In the genomic region with DNA sequence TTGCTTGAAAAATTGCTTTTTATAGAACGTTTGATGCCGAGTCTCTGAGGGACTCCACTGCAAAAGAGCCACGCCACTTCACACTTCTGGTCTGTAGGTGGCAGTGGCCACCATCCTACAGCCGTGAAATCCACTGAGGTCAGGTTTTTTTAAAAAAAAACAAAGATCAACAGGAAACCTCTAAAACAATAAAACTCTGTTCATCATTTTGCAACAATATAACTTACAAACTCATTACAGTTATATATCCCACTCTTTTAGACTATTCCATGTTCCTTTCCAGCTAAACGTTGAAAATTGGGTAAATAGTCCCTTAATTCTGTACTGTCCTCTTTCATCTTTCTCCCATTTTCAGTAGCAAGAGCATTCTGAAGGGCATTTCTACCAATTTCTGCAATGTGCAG, we compare ENCODE assay signal across 8 cellular contexts.
DNase-seq lines count a peak whose midpoint lies in the region; ATAC-seq and TF ChIP-seq lines count a peak whose summit lies in the region.

No MANE protein-coding gene starts in this region.

- CTCF ChIA-PET in MCF 10A (lab: Yijun Ruan, JAX) = interaction anchor here (0.5 to 11.6 kb wide), 59 partner anchors 9 to 1997 kb away, joined by 3 to 198 read pairs (median 4); no protein-coding TSS in a partner anchor

- H3K36me3 ChIP-seq in left lung = no peaks in the 10 kb centered on the region

- no peaks in the 10 kb centered on the region for H3K9me3 Mint-ChIP-seq in MCF 10A (ENCODE audit: unreplicated experiment)

- POLR2A ChIA-PET in MCF 10A (lab: Yijun Ruan, JAX) = interaction anchor here (0.9 kb wide), 1 partner anchor 14 kb away, joined by 3 read pairs; no protein-coding TSS in a partner anchor

- no peaks in the 10 kb centered on the region for H3K4me1 ChIP-seq in left lung

- peaks cover 13% of the 10 kb centered on the region for H3K4me1 Mint-ChIP-seq in MCF 10A (ENCODE audit: insufficient read depth, unreplicated experiment)

- BruUV-seq in MCF 10A (replicated peaks; lab: Mats Ljungman, UMichigan) = no TSS peak

- ATAC-seq in GM19397 (IDR thresholded peaks at IDR 0.05; ENCODE audit: unreplicated experiment) (peak; percentile 75), HG03520 (IDR thresholded peaks at IDR 0.05; ENCODE audit: unreplicated experiment) (peak; percentile 83), left lung (peak; percentile 83), HG02588 (IDR thresholded peaks at IDR 0.05; ENCODE audit: unreplicated experiment) (no peak)

- H3K27ac ChIP-seq in left lung = no peak overlapping the region

- H3K4me3 ChIP-seq in left lung = no peak overlapping the region

- H3K36me3 Mint-ChIP-seq in MCF 10A (ENCODE audit: insufficient read depth, unreplicated experiment) = no peaks in the 10 kb centered on the region

- no peaks in the 10 kb centered on the region for H3K27me3 ChIP-seq in left lung

- TF ChIP-seq CTCF in MCF 10A (IDR thresholded peaks at IDR 0.05; ENCODE audit: unreplicated experiment) = peak; percentile 100
- TF ChIP-seq CTCF in left lung (IDR thresholded peaks at IDR 0.05) = peak; percentile 65 to 74

- H3K27me3 Mint-ChIP-seq in MCF 10A (ENCODE audit: insufficient read depth, unreplicated experiment) = no peaks in the 10 kb centered on the region

- intact Hi-C loops in MCF 10A (cut with micrococcal nuclease) (loop anchor here (1.0 to 2.0 kb wide), 5 partner anchors 122 to 665 kb away; no protein-coding TSS in a partner anchor), left lung (cut with DNase I) (no loop called here)

- no peaks in the 10 kb centered on the region for H3K9me3 ChIP-seq in left lung

- DNase-seq in EH (ENCODE audit: low read depth) (peak; percentile 73), NCI-H82 (lab: John Stamatoyannopoulos, UW) (peak; percentile 79), MCF 10A (ENCODE audit: unreplicated experiment) (peak; percentile 81), left lung (no peak), islet precursor cell (no peak)

- H3K27ac Mint-ChIP-seq in MCF 10A (ENCODE audit: low read depth, unreplicated experiment) = no peak overlapping the region

- no peak overlapping the region for H3K4me3 Mint-ChIP-seq in MCF 10A (ENCODE audit: unreplicated experiment)

Comparison
In these comparisons a context has a peak if more than half of its experiments do, and no peak if none do; other contexts are left out.
1. DNase-seq: peak in EH (single experiment), NCI-H82 (single experiment) and MCF 10A (single experiment); none in left lung (0 of 2) and islet precursor cell (single experiment).